8 cellular contexts compared by ENCODE assay signal in the genomic region with DNA sequence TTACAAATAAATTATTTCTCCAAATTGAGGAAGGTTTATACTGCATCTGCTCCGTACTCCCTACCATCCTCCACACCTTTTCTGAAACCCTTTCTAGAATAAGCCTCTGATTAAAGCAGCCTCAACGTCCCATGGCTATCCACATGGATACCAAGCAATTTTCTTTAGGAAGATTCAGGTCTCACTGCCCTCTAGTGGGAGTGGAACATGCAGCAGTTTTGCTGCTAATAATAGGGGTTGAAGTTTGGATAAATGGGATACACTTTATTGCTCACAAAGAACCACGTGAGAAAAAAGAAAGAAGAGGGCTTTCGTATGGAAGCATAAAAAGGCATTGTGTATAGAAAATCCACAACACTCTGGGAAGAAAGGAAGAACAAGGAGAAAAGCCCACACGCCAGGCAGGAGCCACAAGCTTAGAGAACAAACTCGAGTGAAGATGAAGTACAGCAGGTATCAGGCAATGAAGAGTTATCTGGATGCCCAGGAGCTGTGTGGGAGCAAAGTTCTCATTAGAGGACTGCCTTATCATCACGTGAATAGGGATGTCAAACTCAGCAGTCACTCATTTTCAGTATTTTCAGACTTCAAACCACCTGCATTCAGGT. TPM values are rescaled to one million over a fixed set of nuclear protein-coding genes. Genes with fewer than 3 reads are reported as not detected.
DNase-seq lines count a peak whose midpoint lies in the region; ATAC-seq, FAIRE-seq and TF ChIP-seq lines count a peak whose summit lies in the region.

No MANE protein-coding gene starts in this region.

- H2AFZ ChIP-seq in keratinocyte (ENCODE audit: control insufficient read depth, low read length), result no peak overlapping the region

- H3K9me1 ChIP-seq in keratinocyte (ENCODE audit: control insufficient read depth, extremely low read depth, insufficient read depth, low read length), result no peaks in the 10 kb centered on the region

- peak; percentile 88 for TF ChIP-seq CTCF in astrocyte of the cerebellum (IDR thresholded peaks at IDR 0.05; ENCODE audit: low read depth, low read length, missing control alignments)
- peak; percentile 67 to 80 (median 77) for TF ChIP-seq CTCF in keratinocyte (optimal IDR thresholded peaks at IDR 0.05 in 1 of 3, IDR thresholded peaks at IDR 0.05 in 1 of 3, conservative IDR thresholded peaks at IDR 0.05 in 1 of 3; ENCODE audit: extremely low read depth in 1 of 3, insufficient read depth in 2 of 3, low read length in 3 of 3)

- peak; percentile 22 for DNase-seq in NCI-H2196 (lab: John Stamatoyannopoulos, UW; ENCODE audit: unreplicated experiment)
- DNase-seq in NCI-H2196 treated with DMSO at 0.1 percent for 48 hours (lab: John Stamatoyannopoulos, UW; ENCODE audit: unreplicated experiment), result no peak
- DNase-seq in NCI-H1930 (lab: John Stamatoyannopoulos, UW), result peak; percentile 5 to 10
- peak; percentile 31 for DNase-seq in astrocyte of the cerebellum (ENCODE audit: low read depth)
- no peak for DNase-seq in keratinocyte (ENCODE audit: low read depth, low spot score)

- no peaks in the 10 kb centered on the region for H4K20me1 ChIP-seq in keratinocyte (ENCODE audit: control insufficient read depth, extremely low read depth, insufficient read depth, low read length)

- ATAC-seq in HG03159 (IDR thresholded peaks at IDR 0.05; ENCODE audit: unreplicated experiment) (no peak), HG02623 (IDR thresholded peaks at IDR 0.05; ENCODE audit: unreplicated experiment) (no peak), HG03432 (IDR thresholded peaks at IDR 0.05; ENCODE audit: unreplicated experiment) (no peak)

- H3K36me3 ChIP-seq in keratinocyte (ENCODE audit: control insufficient read depth in 2 of 2, extremely low read depth in 1 of 2, insufficient read depth in 2 of 2, low read length in 2 of 2), result no peaks in the 10 kb centered on the region

- H3K4me2 ChIP-seq in keratinocyte (ENCODE audit: control insufficient read depth, extremely low read depth, insufficient read depth, low read depth, low read length), result no peak overlapping the region

- in situ Hi-C loops in astrocyte of the cerebellum (cut with HindIII; ENCODE audit: low sequenced_read_pairs), result no loop called here

- no peak overlapping the region for H3K27ac ChIP-seq in keratinocyte (ENCODE audit: control insufficient read depth, insufficient read depth, low read length)

- H3K9me3 ChIP-seq in keratinocyte (ENCODE audit: control insufficient read depth, low read depth, low read length), result no peaks in the 10 kb centered on the region

- H3K4me1 ChIP-seq in keratinocyte (ENCODE audit: control insufficient read depth, extremely low read depth, insufficient read depth, low read length), result peaks cover 24% of the 10 kb centered on the region

- H3K4me3 ChIP-seq in astrocyte of the cerebellum (ENCODE audit: low read depth, low read length), result no peak overlapping the region
- no peak overlapping the region for H3K4me3 ChIP-seq in keratinocyte (ENCODE audit: control insufficient read depth in 2 of 3, extremely low read depth in 1 of 3, insufficient read depth in 2 of 3, low read depth in 1 of 3, low read length in 3 of 3)

- no peaks in the 10 kb centered on the region for H3K27me3 ChIP-seq in keratinocyte (ENCODE audit: control insufficient read depth, extremely low read depth, insufficient read depth, low read length)

- peak; percentile 73 for FAIRE-seq in keratinocyte (lab: Jason Lieb, UNC)

- H3K9ac ChIP-seq in keratinocyte (ENCODE audit: control insufficient read depth, extremely low read depth, insufficient read depth, low read length), result no peak overlapping the region

- no peaks in the 10 kb centered on the region for H3K79me2 ChIP-seq in keratinocyte (ENCODE audit: control insufficient read depth, insufficient read depth, low read length)

- dilution Hi-C loops in keratinocyte (cut with MboI; ENCODE audit: extremely low pct_ligation_motif_present, low sequenced_read_pairs), result no loop called here

RNA-seq across cellular contexts. Expression of a gene that starts 45.8 kb away (rescaled TPM):
- polyA plus RNA-seq in keratinocyte, result not detected in 3 replicates
- polyA plus RNA-seq in keratinocyte (2011; ENCODE audit: low read depth), result not detected
- polyA plus RNA-seq in keratinocyte (2011; cell fraction: cytosol; rRNA removed), result not detected in 2 replicates
- not detected in 2 replicates for polyA plus RNA-seq in keratinocyte (2011; cell fraction: nucleus; rRNA removed)
- polyA plus RNA-seq in keratinocyte (2012; ENCODE audit: low replicate concordance), result not detected in 2 replicates
- polyA minus RNA-seq in keratinocyte, result not detected in 3 replicates
- polyA minus RNA-seq in keratinocyte (2011; cell fraction: cytosol; rRNA and poly(A)+ RNA removed), result not detected
- not detected in 2 replicates for polyA minus RNA-seq in keratinocyte (2011; cell fraction: nucleus; rRNA and poly(A)+ RNA removed)

Comparison
In these comparisons a context has a peak if more than half of its experiments do, and no peak if none do; other contexts are left out.
1. DNase-seq: peak in NCI-H2196 (single experiment), NCI-H1930 (2 of 2) and astrocyte of the cerebellum (single experiment); none in NCI-H2196 treated with DMSO at 0.1 percent for 48 hours (single experiment) and keratinocyte (single experiment).